1 cellular context compared by ENCODE assay signal in genomic region chr5:109844148-109844547, GRCh38.
TF ChIP-seq lines count a peak whose summit lies in the region.

No MANE protein-coding gene starts in this region.

TF ChIP-seq in SK-N-SH treated with all-trans-retinoic acid at 6 μM for 48 hours, 23 proteins besides CTCF, POLR2A, EP300 and RAD21 (continued from another document):
- TF ChIP-seq TSHZ2 (CRISPR knock-in tag; IDR thresholded peaks at IDR 0.05), result no peak
- no peak for TF ChIP-seq TOX (CRISPR knock-in tag; IDR thresholded peaks at IDR 0.05; ENCODE audit: borderline replicate concordance)
- TF ChIP-seq SNAI2 (CRISPR knock-in tag; IDR thresholded peaks at IDR 0.05), result no peak
